Comparison of ENCODE assay signal across 8 cellular contexts in genomic region chr22:19941365-19942070, GRCh38. TPM values are rescaled to one million over a fixed set of nuclear protein-coding genes. Genes with fewer than 3 reads are reported as not detected.
DNase-seq lines count a peak whose midpoint lies in the region; ATAC-seq and TF ChIP-seq lines count a peak whose summit lies in the region.

TSS of gene COMT (plus strand) at chr22:19941772. CDS start at chr22:19962527, 20,755 bp downstream.
TSS of gene TXNRD2 (minus strand) at chr22:19941818. CDS start at chr22:19941803, 15 bp downstream.

- intact Hi-C loops in A673 (cut with micrococcal nuclease; ENCODE audit: unreplicated experiment), result no loop called here

- no peaks in the 10 kb centered on the region for H3K27me3 ChIP-seq in A673 (replicated peaks; ENCODE audit: insufficient read depth, low read depth, low read length, poor library complexity)
- no peaks in the 10 kb centered on the region for H3K27me3 ChIP-seq in MG63

- CTCF ChIA-PET in A673 (lab: Charles Lee), result interaction anchor here (0.5 to 2.9 kb wide), 2 partner anchors 12 to 211 kb away, joined by 4 to 22 read pairs; no protein-coding TSS in a partner anchor

- peak within 1 kb of the TSS; percentile 90 for H3K4me3 Mint-ChIP-seq in central memory CD8-positive, alpha-beta T cell

- H3K4me1 Mint-ChIP-seq in central memory CD8-positive, alpha-beta T cell, result peaks cover 38% of the 10 kb centered on the region

- peaks cover 6% of the 10 kb centered on the region for H3K36me3 Mint-ChIP-seq in central memory CD8-positive, alpha-beta T cell (ENCODE audit: insufficient read depth)

- peaks cover 29% of the 10 kb centered on the region for H3K4me1 ChIP-seq in A673 (ENCODE audit: insufficient read depth, low read length, poor library complexity, severe bottlenecking)

- DNase-seq in A673 (ENCODE audit: low spot score) (peak; percentile 78), MG63 (peak; percentile 75), kidney tubule cell (ENCODE audit: low spot score) (peak; percentile 75)
- DNase-seq in activated CD4-positive, CD25-positive, alpha-beta regulatory T cell treated with anti-CD3 and anti-CD28 coated beads, Interleukin-2, amount 50 U/mL, for 72 hours, result peak; percentile 77
- DNase-seq in central memory CD8-positive, alpha-beta T cell (ENCODE audit: low spot score in 2 of 2), result peak; percentile 42 to 47
- DNase-seq in stimulated activated CD4-positive, alpha-beta T cell treated with anti-CD3 and anti-CD28 coated beads, Interleukin-1b, Interleukin-23, amount 100 ng/mL, for 24 hours (ENCODE audit: low read depth in 4 of 4, low spot score in 1 of 4), result peak; percentile 38 to 56 (median 48)

- H3K4me3 ChIP-seq in A673 (ENCODE audit: low read depth, low read length, poor library complexity, severe bottlenecking) (peak within 1 kb of the TSS; percentile 81), MG63 (peak within 1 kb of the TSS; percentile 76)

- H3K36me3 ChIP-seq in A673 (ENCODE audit: insufficient read depth, low read length, poor library complexity, severe bottlenecking), result no peaks in the 10 kb centered on the region
- H3K36me3 ChIP-seq in MG63, result peaks cover 17% of the 10 kb centered on the region

- ATAC-seq in GM18511 (IDR thresholded peaks at IDR 0.05; ENCODE audit: unreplicated experiment) (peak; percentile 68), HG02852 (IDR thresholded peaks at IDR 0.05; ENCODE audit: unreplicated experiment) (no peak)
- peak; percentile 92 for ATAC-seq in central memory CD8-positive, alpha-beta T cell (replicated peaks; ENCODE audit: extremely low read depth, poor library complexity, severe bottlenecking)

- POLR2A ChIA-PET in A673 (lab: Charles Lee; ENCODE audit: low non-redundant PET), result interaction anchor here (1.0 kb wide), 1 partner anchor 193 kb away, joined by 3 read pairs; no protein-coding TSS in a partner anchor

- H3K9me3 ChIP-seq in A673 (ENCODE audit: low read depth, low read length, poor library complexity, severe bottlenecking) (no peaks in the 10 kb centered on the region), MG63 (no peaks in the 10 kb centered on the region)

- BruUV-seq in A673 (replicated peaks; lab: Mats Ljungman, UMichigan), result no TSS peak

- H3K27me3 Mint-ChIP-seq in central memory CD8-positive, alpha-beta T cell, result no peaks in the 10 kb centered on the region

- peak within 1 kb of the TSS; percentile 98 for H3K27ac ChIP-seq in A673 (ENCODE audit: low read depth, low read length, poor library complexity, severe bottlenecking)

- no peak for TF ChIP-seq CTCF in A673 (conservative IDR thresholded peaks at IDR 0.05; ENCODE audit: low read depth, low read length)

- peak within 1 kb of the TSS; percentile 95 for H3K27ac Mint-ChIP-seq in central memory CD8-positive, alpha-beta T cell (ENCODE audit: low read depth)

- peaks cover 4% of the 10 kb centered on the region for H3K9me3 Mint-ChIP-seq in central memory CD8-positive, alpha-beta T cell

RNA-seq across cellular contexts. Expression of gene COMT, which starts in this region (rescaled TPM):
- 87.8 and 98.6 TPM in 2 replicates for total RNA-seq in A673 (2021)
- 178 and 263 TPM in 2 replicates for total RNA-seq in MG63 (2014; rRNA removed; shearing (Covaris generic); ENCODE audit: low replicate concordance)

RNA-seq across cellular contexts. Expression of gene TXNRD2, which starts in this region (rescaled TPM):
- total RNA-seq in A673 (2021), result 25.2 and 32.6 TPM in 2 replicates
- total RNA-seq in MG63 (2014; rRNA removed; shearing (Covaris generic); ENCODE audit: low replicate concordance), result 52.7 and 61.8 TPM in 2 replicates
